In genomic region chr22:29080061-29080975, GRCh38 we compare ENCODE assay signal across 13 cellular contexts. TPM values are rescaled to one million over a fixed set of nuclear protein-coding genes. Genes with fewer than 3 reads are reported as not detected.
DNase-seq lines count a peak whose midpoint lies in the region; ATAC-seq and TF ChIP-seq lines count a peak whose summit lies in the region.
"Had no signal": no experiment of that assay in that cellular context is flagged by ENCODE, and none has a peak within 500 bp of the region (broad histone marks: within the 10 kb centered on the region; RNA-seq: fewer than 3 reads in every experiment).

No MANE protein-coding gene starts in this region.

- no peaks in the 10 kb centered on the region for H3K36me3 ChIP-seq in A673 (ENCODE audit: insufficient read depth, low read length, poor library complexity, severe bottlenecking)
- H3K36me3 ChIP-seq: sigmoid colon had no signal

- no TSS peak for BruUV-seq in A673 (replicated peaks; lab: Mats Ljungman, UMichigan)

- H3K4me3 ChIP-seq in A673 (ENCODE audit: low read depth, low read length, poor library complexity, severe bottlenecking) = no peak overlapping the region
- H3K4me3 ChIP-seq: body of pancreas, sigmoid colon had no signal

- no peaks in the 10 kb centered on the region for H3K27me3 ChIP-seq in A673 (replicated peaks; ENCODE audit: insufficient read depth, low read depth, low read length, poor library complexity)
- H3K27me3 ChIP-seq: body of pancreas, sigmoid colon had no signal

- peak overlapping the region; percentile 44 for H3K27ac ChIP-seq in A673 (ENCODE audit: low read depth, low read length, poor library complexity, severe bottlenecking)

- no peak for TF ChIP-seq CTCF in A673 (conservative IDR thresholded peaks at IDR 0.05; ENCODE audit: low read depth, low read length)

- intact Hi-C loops in A673 (cut with micrococcal nuclease; ENCODE audit: unreplicated experiment) = no loop called here
- intact Hi-C loops in left ventricle myocardium superior (cut with micrococcal nuclease) = no loop called here

- DNase-seq in A673 (ENCODE audit: low spot score) (peak; percentile 47), M059J (ENCODE audit: low read depth) (peak; percentile 86), SK-N-DZ (ENCODE audit: low spot score) (peak; percentile 93), left ventricle myocardium superior (no peak), A172 (ENCODE audit: low spot score) (no peak), germinal center (ENCODE audit: low spot score) (no peak), hypothalamus (lab: John Stamatoyannopoulos, UW) (no peak)
- DNase-seq: AML-193, NCI-H1417 treated with DMSO at 0.1 percent for 48 hours, sigmoid colon had no signal

- H3K9me3 ChIP-seq in A673 (ENCODE audit: low read depth, low read length, poor library complexity, severe bottlenecking) = no peaks in the 10 kb centered on the region
- H3K9me3 ChIP-seq: body of pancreas, sigmoid colon had no signal

- POLR2A ChIA-PET in A673 (lab: Charles Lee; ENCODE audit: low non-redundant PET) = no interaction called here

- H3K4me1 ChIP-seq in A673 (ENCODE audit: insufficient read depth, low read length, poor library complexity, severe bottlenecking) = peaks cover 43% of the 10 kb centered on the region

- CTCF ChIA-PET in A673 (lab: Charles Lee) = no interaction called here

- ATAC-seq in left ventricle myocardium superior (peak; percentile 27), HG03460 (IDR thresholded peaks at IDR 0.05; ENCODE audit: unreplicated experiment) (no peak)
- ATAC-seq: body of pancreas had no signal

RNA-seq across cellular contexts. Expression of gene KREMEN1, which starts 7.5 kb away (rescaled TPM):
- total RNA-seq in A673 (2021) = 4.2 and 9.6 TPM in 2 replicates
- 3.7 and 6.8 TPM in 2 replicates for total RNA-seq in M059J (2014; rRNA removed; shearing (Covaris generic))
- polyA plus RNA-seq in SK-N-DZ (2014; cell fraction: cytosol; rRNA removed) = 18.3 and 20.8 TPM in 2 replicates
- 5.4 and 7.3 TPM in 2 replicates for polyA plus RNA-seq in SK-N-DZ (2014; cell fraction: nucleus; rRNA removed)
- 68.2 TPM for total RNA-seq in left ventricle myocardium superior
- 2.0 and 2.1 TPM in 2 replicates for total RNA-seq in A172 (2014; rRNA removed; shearing (Covaris generic))

RNA-seq across cellular contexts. Expression of gene C22orf31, which starts 18.7 kb away (rescaled TPM):
- not detected in 2 replicates for total RNA-seq in A673 (2021)
- not detected in 2 replicates for total RNA-seq in M059J (2014; rRNA removed; shearing (Covaris generic))
- not detected in 2 replicates for polyA plus RNA-seq in SK-N-DZ (2014; cell fraction: cytosol; rRNA removed)
- polyA plus RNA-seq in SK-N-DZ (2014; cell fraction: nucleus; rRNA removed) = not detected in 2 replicates
- not detected for total RNA-seq in left ventricle myocardium superior
- not detected in 2 replicates for total RNA-seq in A172 (2014; rRNA removed; shearing (Covaris generic))
- total RNA-seq: body of pancreas, endothelial cell of umbilical vein, sigmoid colon had no signal
- polyA plus RNA-seq: endothelial cell of umbilical vein had no signal

Comparison
In these comparisons a context has a peak if more than half of its experiments do, and no peak if none do; other contexts are left out.
1. DNase-seq: peak in A673 (single experiment), M059J (single experiment) and SK-N-DZ (single experiment); none in left ventricle myocardium superior (single experiment), A172 (single experiment), germinal center (single experiment) and hypothalamus (0 of 51).